In the genomic region with DNA sequence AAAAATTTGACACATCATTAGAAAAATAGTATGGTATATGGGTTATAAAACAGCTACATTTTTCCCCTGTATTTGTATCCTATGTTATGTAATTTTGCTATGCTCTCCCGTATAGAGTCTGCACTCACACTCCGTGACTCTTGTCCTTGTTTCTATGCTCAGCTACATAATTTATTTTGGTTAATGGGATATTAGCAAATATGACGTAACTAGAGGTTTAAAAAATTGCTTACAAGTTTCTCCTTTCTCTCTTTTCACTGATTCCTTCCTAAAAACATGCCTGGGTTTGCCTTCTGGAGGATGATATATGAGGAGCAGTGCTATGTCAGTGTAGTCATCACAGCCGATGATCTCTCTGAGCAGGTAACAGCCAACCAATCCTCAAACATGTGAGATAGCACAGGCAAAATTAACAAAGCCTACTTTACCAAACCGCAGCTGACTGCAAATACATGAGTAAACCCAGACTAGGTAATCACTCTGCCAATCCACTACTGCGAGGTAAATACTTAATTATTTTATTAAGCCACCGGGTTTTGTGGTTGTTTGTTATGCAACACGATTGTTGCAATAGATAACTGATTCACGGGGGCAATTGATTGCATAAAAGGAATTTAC, we compare ENCODE assay signal across 1 cellular context.
TF ChIP-seq lines count a peak whose summit lies in the region.

No MANE protein-coding gene starts in this region.

TF ChIP-seq in H1, 55 proteins besides CTCF, POLR2A, EP300 and RAD21:
- TF ChIP-seq CBX8 (IDR thresholded peaks at IDR 0.05; ENCODE audit: borderline replicate concordance, low read depth, low read length) (no peak), ASH2L (IDR thresholded peaks at IDR 0.05; ENCODE audit: low read length) (no peak), CBX5 (IDR thresholded peaks at IDR 0.05; ENCODE audit: low read depth, low read length) (no peak), SIRT6 (IDR thresholded peaks at IDR 0.05; ENCODE audit: low read length) (no peak), BCL11A (IDR thresholded peaks at IDR 0.05; ENCODE audit: low read depth in 2 of 2, low read length in 2 of 2) (no peak), RFX5 (IDR thresholded peaks at IDR 0.05; ENCODE audit: borderline replicate concordance, low read depth, low read length) (no peak), TBP (IDR thresholded peaks at IDR 0.05; ENCODE audit: low read depth, low read length) (no peak), TCF12 (IDR thresholded peaks at IDR 0.05; ENCODE audit: low read depth, low read length) (no peak), HDAC6 (IDR thresholded peaks at IDR 0.05; ENCODE audit: low read depth, low read length) (no peak), GTF2F1 (IDR thresholded peaks at IDR 0.05; ENCODE audit: borderline replicate concordance, low read depth, low read length) (no peak)
- TF ChIP-seq, protein P1, sequence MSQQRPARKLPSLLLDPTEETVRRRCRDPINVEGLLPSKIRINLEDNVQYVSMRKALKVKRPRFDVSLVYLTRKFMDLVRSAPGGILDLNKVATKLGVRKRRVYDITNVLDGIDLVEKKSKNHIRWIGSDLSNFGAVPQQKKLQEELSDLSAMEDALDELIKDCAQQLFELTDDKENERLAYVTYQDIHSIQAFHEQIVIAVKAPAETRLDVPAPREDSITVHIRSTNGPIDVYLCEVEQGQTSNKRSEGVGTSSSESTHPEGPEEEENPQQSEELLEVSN (IDR thresholded peaks at IDR 0.05) = no peak
- TF ChIP-seq, protein P2, sequence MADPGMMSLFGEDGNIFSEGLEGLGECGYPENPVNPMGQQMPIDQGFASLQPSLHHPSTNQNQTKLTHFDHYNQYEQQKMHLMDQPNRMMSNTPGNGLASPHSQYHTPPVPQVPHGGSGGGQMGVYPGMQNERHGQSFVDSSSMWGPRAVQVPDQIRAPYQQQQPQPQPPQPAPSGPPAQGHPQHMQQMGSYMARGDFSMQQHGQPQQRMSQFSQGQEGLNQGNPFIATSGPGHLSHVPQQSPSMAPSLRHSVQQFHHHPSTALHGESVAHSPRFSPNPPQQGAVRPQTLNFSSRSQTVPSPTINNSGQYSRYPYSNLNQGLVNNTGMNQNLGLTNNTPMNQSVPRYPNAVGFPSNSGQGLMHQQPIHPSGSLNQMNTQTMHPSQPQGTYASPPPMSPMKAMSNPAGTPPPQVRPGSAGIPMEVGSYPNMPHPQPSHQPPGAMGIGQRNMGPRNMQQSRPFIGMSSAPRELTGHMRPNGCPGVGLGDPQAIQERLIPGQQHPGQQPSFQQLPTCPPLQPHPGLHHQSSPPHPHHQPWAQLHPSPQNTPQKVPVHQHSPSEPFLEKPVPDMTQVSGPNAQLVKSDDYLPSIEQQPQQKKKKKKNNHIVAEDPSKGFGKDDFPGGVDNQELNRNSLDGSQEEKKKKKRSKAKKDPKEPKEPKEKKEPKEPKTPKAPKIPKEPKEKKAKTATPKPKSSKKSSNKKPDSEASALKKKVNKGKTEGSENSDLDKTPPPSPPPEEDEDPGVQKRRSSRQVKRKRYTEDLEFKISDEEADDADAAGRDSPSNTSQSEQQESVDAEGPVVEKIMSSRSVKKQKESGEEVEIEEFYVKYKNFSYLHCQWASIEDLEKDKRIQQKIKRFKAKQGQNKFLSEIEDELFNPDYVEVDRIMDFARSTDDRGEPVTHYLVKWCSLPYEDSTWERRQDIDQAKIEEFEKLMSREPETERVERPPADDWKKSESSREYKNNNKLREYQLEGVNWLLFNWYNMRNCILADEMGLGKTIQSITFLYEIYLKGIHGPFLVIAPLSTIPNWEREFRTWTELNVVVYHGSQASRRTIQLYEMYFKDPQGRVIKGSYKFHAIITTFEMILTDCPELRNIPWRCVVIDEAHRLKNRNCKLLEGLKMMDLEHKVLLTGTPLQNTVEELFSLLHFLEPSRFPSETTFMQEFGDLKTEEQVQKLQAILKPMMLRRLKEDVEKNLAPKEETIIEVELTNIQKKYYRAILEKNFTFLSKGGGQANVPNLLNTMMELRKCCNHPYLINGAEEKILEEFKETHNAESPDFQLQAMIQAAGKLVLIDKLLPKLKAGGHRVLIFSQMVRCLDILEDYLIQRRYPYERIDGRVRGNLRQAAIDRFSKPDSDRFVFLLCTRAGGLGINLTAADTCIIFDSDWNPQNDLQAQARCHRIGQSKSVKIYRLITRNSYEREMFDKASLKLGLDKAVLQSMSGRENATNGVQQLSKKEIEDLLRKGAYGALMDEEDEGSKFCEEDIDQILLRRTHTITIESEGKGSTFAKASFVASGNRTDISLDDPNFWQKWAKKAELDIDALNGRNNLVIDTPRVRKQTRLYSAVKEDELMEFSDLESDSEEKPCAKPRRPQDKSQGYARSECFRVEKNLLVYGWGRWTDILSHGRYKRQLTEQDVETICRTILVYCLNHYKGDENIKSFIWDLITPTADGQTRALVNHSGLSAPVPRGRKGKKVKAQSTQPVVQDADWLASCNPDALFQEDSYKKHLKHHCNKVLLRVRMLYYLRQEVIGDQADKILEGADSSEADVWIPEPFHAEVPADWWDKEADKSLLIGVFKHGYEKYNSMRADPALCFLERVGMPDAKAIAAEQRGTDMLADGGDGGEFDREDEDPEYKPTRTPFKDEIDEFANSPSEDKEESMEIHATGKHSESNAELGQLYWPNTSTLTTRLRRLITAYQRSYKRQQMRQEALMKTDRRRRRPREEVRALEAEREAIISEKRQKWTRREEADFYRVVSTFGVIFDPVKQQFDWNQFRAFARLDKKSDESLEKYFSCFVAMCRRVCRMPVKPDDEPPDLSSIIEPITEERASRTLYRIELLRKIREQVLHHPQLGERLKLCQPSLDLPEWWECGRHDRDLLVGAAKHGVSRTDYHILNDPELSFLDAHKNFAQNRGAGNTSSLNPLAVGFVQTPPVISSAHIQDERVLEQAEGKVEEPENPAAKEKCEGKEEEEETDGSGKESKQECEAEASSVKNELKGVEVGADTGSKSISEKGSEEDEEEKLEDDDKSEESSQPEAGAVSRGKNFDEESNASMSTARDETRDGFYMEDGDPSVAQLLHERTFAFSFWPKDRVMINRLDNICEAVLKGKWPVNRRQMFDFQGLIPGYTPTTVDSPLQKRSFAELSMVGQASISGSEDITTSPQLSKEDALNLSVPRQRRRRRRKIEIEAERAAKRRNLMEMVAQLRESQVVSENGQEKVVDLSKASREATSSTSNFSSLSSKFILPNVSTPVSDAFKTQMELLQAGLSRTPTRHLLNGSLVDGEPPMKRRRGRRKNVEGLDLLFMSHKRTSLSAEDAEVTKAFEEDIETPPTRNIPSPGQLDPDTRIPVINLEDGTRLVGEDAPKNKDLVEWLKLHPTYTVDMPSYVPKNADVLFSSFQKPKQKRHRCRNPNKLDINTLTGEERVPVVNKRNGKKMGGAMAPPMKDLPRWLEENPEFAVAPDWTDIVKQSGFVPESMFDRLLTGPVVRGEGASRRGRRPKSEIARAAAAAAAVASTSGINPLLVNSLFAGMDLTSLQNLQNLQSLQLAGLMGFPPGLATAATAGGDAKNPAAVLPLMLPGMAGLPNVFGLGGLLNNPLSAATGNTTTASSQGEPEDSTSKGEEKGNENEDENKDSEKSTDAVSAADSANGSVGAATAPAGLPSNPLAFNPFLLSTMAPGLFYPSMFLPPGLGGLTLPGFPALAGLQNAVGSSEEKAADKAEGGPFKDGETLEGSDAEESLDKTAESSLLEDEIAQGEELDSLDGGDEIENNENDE (IDR thresholded peaks at IDR 0.05; ENCODE audit: insufficient replicate concordance, low read length) = no peak
- TF ChIP-seq, protein P3, sequence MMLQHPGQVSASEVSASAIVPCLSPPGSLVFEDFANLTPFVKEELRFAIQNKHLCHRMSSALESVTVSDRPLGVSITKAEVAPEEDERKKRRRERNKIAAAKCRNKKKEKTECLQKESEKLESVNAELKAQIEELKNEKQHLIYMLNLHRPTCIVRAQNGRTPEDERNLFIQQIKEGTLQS (IDR thresholded peaks at IDR 0.05; ENCODE audit: insufficient read depth, low read depth, low read length) = no peak
